22 cellular contexts compared by ENCODE assay signal in the genomic region with DNA sequence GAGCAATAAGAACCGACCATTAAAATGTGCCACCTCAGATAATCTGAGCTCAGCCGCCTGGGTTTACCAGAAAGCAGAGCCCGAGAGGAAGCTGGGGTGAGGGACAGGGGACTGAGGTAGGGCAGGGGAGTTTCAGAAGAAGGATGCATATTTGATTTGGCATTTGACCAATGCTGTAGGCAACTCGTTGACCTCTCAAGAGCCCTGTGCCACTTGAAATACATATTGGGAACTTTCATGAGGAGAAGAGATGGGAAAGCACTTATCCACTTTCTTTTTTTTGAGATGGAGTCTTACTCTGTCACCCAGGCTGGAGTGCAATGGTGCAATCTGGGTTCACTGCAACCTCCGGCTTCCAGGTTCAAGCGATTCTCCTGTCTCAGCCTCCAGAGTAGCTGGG.
"Had no signal": no experiment of that assay in that cellular context is flagged by ENCODE, and none has a peak within 500 bp of the region (broad histone marks: within the 10 kb centered on the region; RNA-seq: fewer than 3 reads in every experiment).

No MANE protein-coding gene starts in this region.

- H3K27me3 ChIP-seq: dorsolateral prefrontal cortex, esophagus muscularis mucosa, gastrocnemius medialis, spleen, testis, tibial nerve, upper lobe of right lung, vagina had no signal

- H3K36me3 Mint-ChIP-seq: mesothelial cell of epicardium; natural killer cell; stimulated activated memory B cell treated with anti-CD40 and anti-IgM and Interleukin-4, amounts not matched to agents 10 μg/mL and 1 μg/mL and 100 μg/mL, for 72 hours had no signal

- H3K9me3 ChIP-seq: esophagus muscularis mucosa, gastrocnemius medialis, heart right ventricle, spleen, testis, tibial nerve, upper lobe of right lung, vagina had no signal

- H3K4me3 ChIP-seq: dorsolateral prefrontal cortex, esophagus muscularis mucosa, gastrocnemius medialis, heart right ventricle, spleen, testis, tibial nerve, upper lobe of right lung, vagina had no signal

- H3K4me1 ChIP-seq: esophagus muscularis mucosa, gastrocnemius medialis, spleen, testis, tibial nerve, upper lobe of right lung had no signal

- DNase-seq: dorsolateral prefrontal cortex; effector memory CD4-positive, alpha-beta T cell; gastrocnemius medialis; heart right ventricle; hypothalamus; kidney glomerular epithelial cell; natural killer cell; posterior cingulate gyrus; spleen; stimulated activated CD4-positive, alpha-beta T cell treated with anti-CD3 and anti-CD28 coated beads, Interleukin-15, amount 100 ng/mL, for 24 hours; stimulated activated CD4-positive, alpha-beta T cell treated with anti-CD3 and anti-CD28 coated beads, Interleukin-1b, Interleukin-23, amount 100 ng/mL, for 48 hours; stimulated activated CD4-positive, alpha-beta T cell treated with anti-CD3 and anti-CD28 coated beads, Interleukin-4, amount 100 ng/mL, for 24 hours; testis; upper lobe of right lung had no signal

- H3K27ac ChIP-seq: dorsolateral prefrontal cortex, epithelial cell of prostate, esophagus muscularis mucosa, gastrocnemius medialis, heart right ventricle, spleen, testis, tibial nerve, upper lobe of right lung, vagina had no signal

- H3K27ac Mint-ChIP-seq: mesothelial cell of epicardium; natural killer cell; stimulated activated naive CD8-positive, alpha-beta T cell treated with anti-CD3 and anti-CD28 coated beads, Interleukin-15, Interleukin-2, amounts not matched to agents 100 ng/mL and 50 ng/mL, for 24 hours had no signal

- H3K9me3 Mint-ChIP-seq: mesothelial cell of epicardium; natural killer cell; stimulated activated memory B cell treated with anti-CD40 and anti-IgM and Interleukin-4, amounts not matched to agents 10 μg/mL and 1 μg/mL and 100 μg/mL, for 72 hours; stimulated activated naive CD8-positive, alpha-beta T cell treated with anti-CD3 and anti-CD28 coated beads, Interleukin-15, Interleukin-2, amounts not matched to agents 100 ng/mL and 50 ng/mL, for 24 hours had no signal

- H3K36me3 ChIP-seq: esophagus muscularis mucosa, gastrocnemius medialis, heart right ventricle, spleen, tibial nerve, upper lobe of right lung, vagina had no signal

- H3K4me1 Mint-ChIP-seq: natural killer cell; stimulated activated memory B cell treated with anti-CD40 and anti-IgM and Interleukin-4, amounts not matched to agents 10 μg/mL and 1 μg/mL and 100 μg/mL, for 72 hours had no signal

- H3K4me3 Mint-ChIP-seq: mesothelial cell of epicardium; natural killer cell; neural crest cell; stimulated activated memory B cell treated with anti-CD40 and anti-IgM and Interleukin-4, amounts not matched to agents 10 μg/mL and 1 μg/mL and 100 μg/mL, for 72 hours; stimulated activated naive CD8-positive, alpha-beta T cell treated with anti-CD3 and anti-CD28 coated beads, Interleukin-15, Interleukin-2, amounts not matched to agents 100 ng/mL and 50 ng/mL, for 24 hours had no signal
